ENCODE assay signal across 1 cellular context in genomic region chr11:46616551-46617450, GRCh38.
A peak's percentile ranks its signal among the peaks of the same experiment; 100 is the strongest.
TF ChIP-seq lines count a peak whose summit lies in the region.

Gene HARBI1, minus strand, starts transcription at chr11:46617227. Its CDS starts 990 bp downstream, at chr11:46616237.

TF ChIP-seq in K562, 482 proteins besides CTCF, POLR2A, EP300 and RAD21 (continued from another document and continues in another):
- TF ChIP-seq ZFP1 (CRISPR knock-in tag; IDR thresholded peaks at IDR 0.05) (no peak), TAF1 (IDR thresholded peaks at IDR 0.05; ENCODE audit: control insufficient read depth, extremely low read depth, insufficient read depth, low read length, severe bottlenecking) (peak; percentile 45), MXI1 (IDR thresholded peaks at IDR 0.05; ENCODE audit: low read depth, low read length) (no peak), FOXP1 (CRISPR knock-in tag; IDR thresholded peaks at IDR 0.05) (no peak), LCOR (CRISPR knock-in tag; IDR thresholded peaks at IDR 0.05) (peak; percentile 75; the same call in 1 of the 2 replicates), ERF (CRISPR knock-in tag; IDR thresholded peaks at IDR 0.05) (no peak), NCOA4 (IDR thresholded peaks at IDR 0.05; ENCODE audit: partially characterized antibody) (no peak), HCFC1 (IDR thresholded peaks at IDR 0.05; ENCODE audit: low read depth, low read length) (peak; percentile 63; the same call in 1 of the 2 replicates), ATF7 (IDR thresholded peaks at IDR 0.05) (0 out of 2 replicates have a peak, but pooled peaks have one; percentile 11), CEBPB (tag; IDR thresholded peaks at IDR 0.05) (no peak), NFATC3 (IDR thresholded peaks at IDR 0.05) (0 out of 2 replicates have a peak, but pooled peaks have one; percentile 44), FOXJ2 (tag; IDR thresholded peaks at IDR 0.05) (no peak), ZNF146 (CRISPR knock-in tag; IDR thresholded peaks at IDR 0.05; ENCODE audit: unreplicated experiment) (no peak), BRD9 (IDR thresholded peaks at IDR 0.05; ENCODE audit: low read depth, partially characterized antibody) (peak; percentile 40), NFXL1 (CRISPR knock-in tag; IDR thresholded peaks at IDR 0.05) (no peak), PTTG1 (tag; IDR thresholded peaks at IDR 0.05; ENCODE audit: low read depth) (no peak), KLF6 (CRISPR knock-in tag; IDR thresholded peaks at IDR 0.05; ENCODE audit: borderline replicate concordance) (peak; percentile 64; the same call in 1 of the 2 replicates), ZNF124 (CRISPR knock-in tag; IDR thresholded peaks at IDR 0.05) (no peak), RUNX1 (IDR thresholded peaks at IDR 0.05; ENCODE audit: low read depth) (no peak), DDX20 (tag; IDR thresholded peaks at IDR 0.05; ENCODE audit: low read depth) (no peak), ZBTB5 (IDR thresholded peaks at IDR 0.05) (peak; percentile 93), MYNN (IDR thresholded peaks at IDR 0.05) (no peak), MYNN (CRISPR knock-in tag; IDR thresholded peaks at IDR 0.05) (no peak), EP400 (IDR thresholded peaks at IDR 0.05) (peak; percentile 96), JUND (IDR thresholded peaks at IDR 0.05; ENCODE audit: borderline replicate concordance, low read depth, low read length) (no peak), JUND (tag; IDR thresholded peaks at IDR 0.05; ENCODE audit: borderline replicate concordance, low read depth, low read length) (peak; percentile 7; the same call in 1 of the 3 replicates), ZFPM2 (CRISPR knock-in tag; IDR thresholded peaks at IDR 0.05) (no peak), ARNT (IDR thresholded peaks at IDR 0.05) (no peak), HINFP (tag; conservative IDR thresholded peaks at IDR 0.05; ENCODE audit: low read depth) (no peak), KHSRP (IDR thresholded peaks at IDR 0.05) (no peak), CBFA2T3 (IDR thresholded peaks at IDR 0.05) (no peak), POLR2H (tag; IDR thresholded peaks at IDR 0.05; ENCODE audit: low read depth) (0 out of 2 replicates have a peak, but pooled peaks have one; percentile 64), ZBTB34 (CRISPR knock-in tag; IDR thresholded peaks at IDR 0.05) (no peak), ATF6 (CRISPR knock-in tag; IDR thresholded peaks at IDR 0.05) (0 out of 2 replicates have a peak, but pooled peaks have one; percentile 22), FOXO4 (CRISPR knock-in tag; IDR thresholded peaks at IDR 0.05) (no peak), MXD1 (CRISPR knock-in tag; IDR thresholded peaks at IDR 0.05; ENCODE audit: borderline replicate concordance, poor library complexity, severe bottlenecking) (no peak), GMEB1 (CRISPR knock-in tag; IDR thresholded peaks at IDR 0.05) (peak; percentile 87), HNRNPL (IDR thresholded peaks at IDR 0.05; ENCODE audit: low read depth, low read length) (no peak), ZNF398 (CRISPR knock-in tag; IDR thresholded peaks at IDR 0.05) (no peak), SAP30 (IDR thresholded peaks at IDR 0.05; ENCODE audit: borderline replicate concordance, insufficient read depth, low read depth, low read length, poor library complexity, severe bottlenecking) (peak; percentile 34), EHMT2 (IDR thresholded peaks at IDR 0.05) (no peak), HOXB6 (CRISPR knock-in tag; IDR thresholded peaks at IDR 0.05; ENCODE audit: borderline replicate concordance) (no peak), U2AF2 (optimal IDR thresholded peaks at IDR 0.05; ENCODE audit: low read depth, low read length) (no peak), ELK1 (CRISPR knock-in tag; IDR thresholded peaks at IDR 0.05) (no peak), ZNF717 (CRISPR knock-in tag; IDR thresholded peaks at IDR 0.05) (no peak), NRF1 (conservative IDR thresholded peaks at IDR 0.05 in 1 of 2, IDR thresholded peaks at IDR 0.05 in 1 of 2) (peak; percentile 77 to 82), ZHX1 (conservative IDR thresholded peaks at IDR 0.05; ENCODE audit: low read length) (no peak), MEF2D (tag; conservative IDR thresholded peaks at IDR 0.05; ENCODE audit: low read depth) (no peak), SMAD2 (IDR thresholded peaks at IDR 0.05; ENCODE audit: low read depth, low read length) (no peak), E2F5 (CRISPR knock-in tag; IDR thresholded peaks at IDR 0.05) (no peak), CHD2 (IDR thresholded peaks at IDR 0.05; ENCODE audit: low read depth, low read length) (no peak), SMARCA4 (IDR thresholded peaks at IDR 0.05) (0 out of 2 replicates have a peak, but pooled peaks have one; percentile 30), ATF1 (CRISPR knock-in tag; IDR thresholded peaks at IDR 0.05) (no peak), ATF1 (tag; IDR thresholded peaks at IDR 0.05) (peak; percentile 94), MCM5 (IDR thresholded peaks at IDR 0.05; ENCODE audit: low read depth) (no peak)
